ENCODE assay signal across 1 cellular context in the genomic region with DNA sequence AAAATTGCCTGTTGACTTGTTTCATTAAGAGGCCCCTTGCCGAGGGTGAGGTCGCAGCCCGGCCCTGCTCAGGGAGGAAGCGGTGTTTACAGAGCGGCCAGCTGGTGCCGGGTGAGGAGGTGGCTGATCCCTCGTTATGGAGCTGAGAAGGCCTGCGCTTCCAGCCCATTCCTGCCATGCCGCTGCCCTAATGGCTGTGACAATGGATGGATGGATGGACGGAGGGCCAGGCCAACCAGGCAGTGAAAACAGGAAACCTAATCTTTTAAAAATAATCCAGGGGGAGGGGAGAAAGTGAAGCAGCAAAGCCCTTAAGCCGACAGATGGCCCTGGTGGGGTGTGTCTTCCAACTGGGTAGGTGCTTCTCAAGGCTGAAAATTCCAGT.
TF ChIP-seq lines count a peak whose summit lies in the region.

No MANE protein-coding gene starts in this region.

TF ChIP-seq in HEK293, 187 proteins besides CTCF, POLR2A, EP300 and RAD21 (continued from another document and continues in another):
- TF ChIP-seq ZNF274 (IDR thresholded peaks at IDR 0.05; ENCODE audit: low read length), result no peak
- no peak for TF ChIP-seq ZNF274 (tag by site-specific recombination; IDR thresholded peaks at IDR 0.05; ENCODE audit: borderline replicate concordance)
- no peak for TF ChIP-seq KLF9 (tag by site-specific recombination; IDR thresholded peaks at IDR 0.05; ENCODE audit: low read depth)
- TF ChIP-seq ZFHX2 (tag by site-specific recombination; conservative IDR thresholded peaks at IDR 0.05), result no peak
- TF ChIP-seq, protein P1, sequence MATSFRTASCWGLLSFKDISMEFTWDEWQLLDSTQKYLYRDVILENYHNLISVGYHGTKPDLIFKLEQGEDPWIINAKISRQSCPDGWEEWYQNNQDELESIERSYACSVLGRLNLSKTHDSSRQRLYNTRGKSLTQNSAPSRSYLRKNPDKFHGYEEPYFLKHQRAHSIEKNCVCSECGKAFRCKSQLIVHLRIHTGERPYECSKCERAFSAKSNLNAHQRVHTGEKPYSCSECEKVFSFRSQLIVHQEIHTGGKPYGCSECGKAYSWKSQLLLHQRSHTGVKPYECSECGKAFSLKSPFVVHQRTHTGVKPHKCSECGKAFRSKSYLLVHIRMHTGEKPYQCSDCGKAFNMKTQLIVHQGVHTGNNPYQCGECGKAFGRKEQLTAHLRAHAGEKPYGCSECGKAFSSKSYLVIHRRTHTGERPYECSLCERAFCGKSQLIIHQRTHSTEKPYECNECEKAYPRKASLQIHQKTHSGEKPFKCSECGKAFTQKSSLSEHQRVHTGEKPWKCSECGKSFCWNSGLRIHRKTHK (tag by site-specific recombination; IDR thresholded peaks at IDR 0.05), result no peak
- TF ChIP-seq ZNF19 (tag by site-specific recombination; IDR thresholded peaks at IDR 0.05; ENCODE audit: low read depth), result no peak
- peak; percentile 97 for TF ChIP-seq ZNF600 (tag by site-specific recombination; IDR thresholded peaks at IDR 0.05)
- no peak for TF ChIP-seq ZNF837 (tag by site-specific recombination; IDR thresholded peaks at IDR 0.05)
- no peak for TF ChIP-seq BCL11A (tag by site-specific recombination; IDR thresholded peaks at IDR 0.05; ENCODE audit: low read depth)
- TF ChIP-seq ZNF354C (tag by site-specific recombination; IDR thresholded peaks at IDR 0.05; ENCODE audit: borderline replicate concordance, low read depth), result no peak
- TF ChIP-seq ZNF37A (tag by site-specific recombination; IDR thresholded peaks at IDR 0.05), result no peak
- TF ChIP-seq ZSCAN30 (tag by site-specific recombination; IDR thresholded peaks at IDR 0.05), result no peak
- TF ChIP-seq, protein P2, sequence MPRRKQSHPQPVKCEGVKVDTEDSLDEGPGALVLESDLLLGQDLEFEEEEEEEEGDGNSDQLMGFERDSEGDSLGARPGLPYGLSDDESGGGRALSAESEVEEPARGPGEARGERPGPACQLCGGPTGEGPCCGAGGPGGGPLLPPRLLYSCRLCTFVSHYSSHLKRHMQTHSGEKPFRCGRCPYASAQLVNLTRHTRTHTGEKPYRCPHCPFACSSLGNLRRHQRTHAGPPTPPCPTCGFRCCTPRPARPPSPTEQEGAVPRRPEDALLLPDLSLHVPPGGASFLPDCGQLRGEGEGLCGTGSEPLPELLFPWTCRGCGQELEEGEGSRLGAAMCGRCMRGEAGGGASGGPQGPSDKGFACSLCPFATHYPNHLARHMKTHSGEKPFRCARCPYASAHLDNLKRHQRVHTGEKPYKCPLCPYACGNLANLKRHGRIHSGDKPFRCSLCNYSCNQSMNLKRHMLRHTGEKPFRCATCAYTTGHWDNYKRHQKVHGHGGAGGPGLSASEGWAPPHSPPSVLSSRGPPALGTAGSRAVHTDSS (tag by site-specific recombination; IDR thresholded peaks at IDR 0.05), result no peak
- peak; percentile 40; the same call in 1 of the 2 replicates for TF ChIP-seq SP2 (tag by site-specific recombination; IDR thresholded peaks at IDR 0.05)
- TF ChIP-seq ZBTB8A (tag by site-specific recombination; IDR thresholded peaks at IDR 0.05), result peak; percentile 39; the same call in 1 of the 2 replicates
- TF ChIP-seq, protein P3, sequence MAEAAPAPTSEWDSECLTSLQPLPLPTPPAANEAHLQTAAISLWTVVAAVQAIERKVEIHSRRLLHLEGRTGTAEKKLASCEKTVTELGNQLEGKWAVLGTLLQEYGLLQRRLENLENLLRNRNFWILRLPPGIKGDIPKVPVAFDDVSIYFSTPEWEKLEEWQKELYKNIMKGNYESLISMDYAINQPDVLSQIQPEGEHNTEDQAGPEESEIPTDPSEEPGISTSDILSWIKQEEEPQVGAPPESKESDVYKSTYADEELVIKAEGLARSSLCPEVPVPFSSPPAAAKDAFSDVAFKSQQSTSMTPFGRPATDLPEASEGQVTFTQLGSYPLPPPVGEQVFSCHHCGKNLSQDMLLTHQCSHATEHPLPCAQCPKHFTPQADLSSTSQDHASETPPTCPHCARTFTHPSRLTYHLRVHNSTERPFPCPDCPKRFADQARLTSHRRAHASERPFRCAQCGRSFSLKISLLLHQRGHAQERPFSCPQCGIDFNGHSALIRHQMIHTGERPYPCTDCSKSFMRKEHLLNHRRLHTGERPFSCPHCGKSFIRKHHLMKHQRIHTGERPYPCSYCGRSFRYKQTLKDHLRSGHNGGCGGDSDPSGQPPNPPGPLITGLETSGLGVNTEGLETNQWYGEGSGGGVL (tag by site-specific recombination; IDR thresholded peaks at IDR 0.05), result no peak
- TF ChIP-seq OVOL3 (tag by site-specific recombination; IDR thresholded peaks at IDR 0.05), result no peak
- TF ChIP-seq ZBTB7A (tag by site-specific recombination; IDR thresholded peaks at IDR 0.05; ENCODE audit: low read depth), result no peak
- no peak for TF ChIP-seq ZSCAN16 (tag by site-specific recombination; IDR thresholded peaks at IDR 0.05)
- peak; percentile 93 for TF ChIP-seq GLIS1 (tag by site-specific recombination; IDR thresholded peaks at IDR 0.05)
- peak; percentile 50 for TF ChIP-seq OSR2 (tag by site-specific recombination; IDR thresholded peaks at IDR 0.05)
- TF ChIP-seq, protein P4, sequence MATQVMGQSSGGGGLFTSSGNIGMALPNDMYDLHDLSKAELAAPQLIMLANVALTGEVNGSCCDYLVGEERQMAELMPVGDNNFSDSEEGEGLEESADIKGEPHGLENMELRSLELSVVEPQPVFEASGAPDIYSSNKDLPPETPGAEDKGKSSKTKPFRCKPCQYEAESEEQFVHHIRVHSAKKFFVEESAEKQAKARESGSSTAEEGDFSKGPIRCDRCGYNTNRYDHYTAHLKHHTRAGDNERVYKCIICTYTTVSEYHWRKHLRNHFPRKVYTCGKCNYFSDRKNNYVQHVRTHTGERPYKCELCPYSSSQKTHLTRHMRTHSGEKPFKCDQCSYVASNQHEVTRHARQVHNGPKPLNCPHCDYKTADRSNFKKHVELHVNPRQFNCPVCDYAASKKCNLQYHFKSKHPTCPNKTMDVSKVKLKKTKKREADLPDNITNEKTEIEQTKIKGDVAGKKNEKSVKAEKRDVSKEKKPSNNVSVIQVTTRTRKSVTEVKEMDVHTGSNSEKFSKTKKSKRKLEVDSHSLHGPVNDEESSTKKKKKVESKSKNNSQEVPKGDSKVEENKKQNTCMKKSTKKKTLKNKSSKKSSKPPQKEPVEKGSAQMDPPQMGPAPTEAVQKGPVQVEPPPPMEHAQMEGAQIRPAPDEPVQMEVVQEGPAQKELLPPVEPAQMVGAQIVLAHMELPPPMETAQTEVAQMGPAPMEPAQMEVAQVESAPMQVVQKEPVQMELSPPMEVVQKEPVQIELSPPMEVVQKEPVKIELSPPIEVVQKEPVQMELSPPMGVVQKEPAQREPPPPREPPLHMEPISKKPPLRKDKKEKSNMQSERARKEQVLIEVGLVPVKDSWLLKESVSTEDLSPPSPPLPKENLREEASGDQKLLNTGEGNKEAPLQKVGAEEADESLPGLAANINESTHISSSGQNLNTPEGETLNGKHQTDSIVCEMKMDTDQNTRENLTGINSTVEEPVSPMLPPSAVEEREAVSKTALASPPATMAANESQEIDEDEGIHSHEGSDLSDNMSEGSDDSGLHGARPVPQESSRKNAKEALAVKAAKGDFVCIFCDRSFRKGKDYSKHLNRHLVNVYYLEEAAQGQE (tag by site-specific recombination; IDR thresholded peaks at IDR 0.05), result no peak
- no peak for TF ChIP-seq ZNF660 (tag by site-specific recombination; IDR thresholded peaks at IDR 0.05)
- TF ChIP-seq SCRT2 (tag by site-specific recombination; IDR thresholded peaks at IDR 0.05), result no peak; the same call in 1 of the 2 replicates
- no peak for TF ChIP-seq ZNF404 (tag by site-specific recombination; IDR thresholded peaks at IDR 0.05)
- TF ChIP-seq, protein P5, sequence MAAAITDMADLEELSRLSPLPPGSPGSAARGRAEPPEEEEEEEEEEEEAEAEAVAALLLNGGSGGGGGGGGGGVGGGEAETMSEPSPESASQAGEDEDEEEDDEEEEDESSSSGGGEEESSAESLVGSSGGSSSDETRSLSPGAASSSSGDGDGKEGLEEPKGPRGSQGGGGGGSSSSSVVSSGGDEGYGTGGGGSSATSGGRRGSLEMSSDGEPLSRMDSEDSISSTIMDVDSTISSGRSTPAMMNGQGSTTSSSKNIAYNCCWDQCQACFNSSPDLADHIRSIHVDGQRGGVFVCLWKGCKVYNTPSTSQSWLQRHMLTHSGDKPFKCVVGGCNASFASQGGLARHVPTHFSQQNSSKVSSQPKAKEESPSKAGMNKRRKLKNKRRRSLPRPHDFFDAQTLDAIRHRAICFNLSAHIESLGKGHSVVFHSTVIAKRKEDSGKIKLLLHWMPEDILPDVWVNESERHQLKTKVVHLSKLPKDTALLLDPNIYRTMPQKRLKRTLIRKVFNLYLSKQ (tag by site-specific recombination; IDR thresholded peaks at IDR 0.05; ENCODE audit: borderline replicate concordance), result no peak
- TF ChIP-seq GLIS2 (tag by site-specific recombination; IDR thresholded peaks at IDR 0.05), result no peak
- TF ChIP-seq, protein P6, sequence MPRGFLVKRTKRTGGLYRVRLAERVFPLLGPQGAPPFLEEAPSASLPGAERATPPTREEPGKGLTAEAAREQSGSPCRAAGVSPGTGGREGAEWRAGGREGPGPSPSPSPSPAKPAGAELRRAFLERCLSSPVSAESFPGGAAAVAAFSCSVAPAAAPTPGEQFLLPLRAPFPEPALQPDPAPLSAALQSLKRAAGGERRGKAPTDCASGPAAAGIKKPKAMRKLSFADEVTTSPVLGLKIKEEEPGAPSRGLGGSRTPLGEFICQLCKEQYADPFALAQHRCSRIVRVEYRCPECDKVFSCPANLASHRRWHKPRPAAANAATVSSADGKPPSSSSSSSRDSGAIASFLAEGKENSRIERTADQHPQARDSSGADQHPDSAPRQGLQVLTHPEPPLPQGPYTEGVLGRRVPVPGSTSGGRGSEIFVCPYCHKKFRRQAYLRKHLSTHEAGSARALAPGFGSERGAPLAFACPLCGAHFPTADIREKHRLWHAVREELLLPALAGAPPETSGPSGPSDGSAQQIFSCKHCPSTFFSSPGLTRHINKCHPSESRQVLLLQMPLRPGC (tag by site-specific recombination; IDR thresholded peaks at IDR 0.05), result no peak
- no peak for TF ChIP-seq ZNF311 (tag by site-specific recombination; IDR thresholded peaks at IDR 0.05; ENCODE audit: borderline replicate concordance)
- peak; percentile 53 for TF ChIP-seq ZBTB48 (tag by site-specific recombination; IDR thresholded peaks at IDR 0.05)
- no peak for TF ChIP-seq ZFP3 (tag by site-specific recombination; IDR thresholded peaks at IDR 0.05; ENCODE audit: low read depth)
- TF ChIP-seq, protein P7, sequence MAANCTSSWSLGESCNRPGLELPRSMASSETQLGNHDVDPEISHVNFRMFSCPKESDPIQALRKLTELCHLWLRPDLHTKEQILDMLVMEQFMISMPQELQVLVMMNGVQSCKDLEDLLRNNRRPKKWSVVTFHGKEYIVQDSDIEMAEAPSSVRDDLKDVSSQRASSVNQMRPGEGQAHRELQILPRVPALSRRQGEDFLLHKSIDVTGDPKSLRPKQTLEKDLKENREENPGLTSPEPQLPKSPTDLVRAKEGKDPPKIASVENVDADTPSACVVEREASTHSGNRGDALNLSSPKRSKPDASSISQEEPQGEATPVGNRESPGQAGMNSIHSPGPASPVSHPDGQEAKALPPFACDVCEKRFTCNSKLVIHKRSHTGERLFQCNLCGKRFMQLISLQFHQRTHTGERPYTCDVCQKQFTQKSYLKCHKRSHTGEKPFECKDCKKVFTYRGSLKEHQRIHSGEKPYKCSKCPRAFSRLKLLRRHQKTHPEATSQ (tag by site-specific recombination; IDR thresholded peaks at IDR 0.05), result no peak
- TF ChIP-seq, protein P8, sequence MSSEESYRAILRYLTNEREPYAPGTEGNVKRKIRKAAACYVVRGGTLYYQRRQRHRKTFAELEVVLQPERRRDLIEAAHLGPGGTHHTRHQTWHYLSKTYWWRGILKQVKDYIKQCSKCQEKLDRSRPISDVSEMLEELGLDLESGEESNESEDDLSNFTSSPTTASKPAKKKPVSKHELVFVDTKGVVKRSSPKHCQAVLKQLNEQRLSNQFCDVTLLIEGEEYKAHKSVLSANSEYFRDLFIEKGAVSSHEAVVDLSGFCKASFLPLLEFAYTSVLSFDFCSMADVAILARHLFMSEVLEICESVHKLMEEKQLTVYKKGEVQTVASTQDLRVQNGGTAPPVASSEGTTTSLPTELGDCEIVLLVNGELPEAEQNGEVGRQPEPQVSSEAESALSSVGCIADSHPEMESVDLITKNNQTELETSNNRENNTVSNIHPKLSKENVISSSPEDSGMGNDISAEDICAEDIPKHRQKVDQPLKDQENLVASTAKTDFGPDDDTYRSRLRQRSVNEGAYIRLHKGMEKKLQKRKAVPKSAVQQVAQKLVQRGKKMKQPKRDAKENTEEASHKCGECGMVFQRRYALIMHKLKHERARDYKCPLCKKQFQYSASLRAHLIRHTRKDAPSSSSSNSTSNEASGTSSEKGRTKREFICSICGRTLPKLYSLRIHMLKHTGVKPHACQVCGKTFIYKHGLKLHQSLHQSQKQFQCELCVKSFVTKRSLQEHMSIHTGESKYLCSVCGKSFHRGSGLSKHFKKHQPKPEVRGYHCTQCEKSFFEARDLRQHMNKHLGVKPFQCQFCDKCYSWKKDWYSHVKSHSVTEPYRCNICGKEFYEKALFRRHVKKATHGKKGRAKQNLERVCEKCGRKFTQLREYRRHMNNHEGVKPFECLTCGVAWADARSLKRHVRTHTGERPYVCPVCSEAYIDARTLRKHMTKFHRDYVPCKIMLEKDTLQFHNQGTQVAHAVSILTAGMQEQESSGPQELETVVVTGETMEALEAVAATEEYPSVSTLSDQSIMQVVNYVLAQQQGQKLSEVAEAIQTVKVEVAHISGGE (tag by site-specific recombination; conservative IDR thresholded peaks at IDR 0.05; ENCODE audit: low read depth), result no peak
- TF ChIP-seq ZNF335 (tag by site-specific recombination; conservative IDR thresholded peaks at IDR 0.05), result peak; percentile 84
- TF ChIP-seq SETDB1 (IDR thresholded peaks at IDR 0.05; ENCODE audit: insufficient read length, low read length), result no peak
- TF ChIP-seq ZNF555 (tag by site-specific recombination; conservative IDR thresholded peaks at IDR 0.05), result no peak
- TF ChIP-seq ZNF423 (tag by site-specific recombination; IDR thresholded peaks at IDR 0.05), result no peak
- no peak for TF ChIP-seq ZNF664 (tag by site-specific recombination; IDR thresholded peaks at IDR 0.05)
- TF ChIP-seq ZNF157 (tag by site-specific recombination; IDR thresholded peaks at IDR 0.05), result no peak
- TF ChIP-seq, protein P9, sequence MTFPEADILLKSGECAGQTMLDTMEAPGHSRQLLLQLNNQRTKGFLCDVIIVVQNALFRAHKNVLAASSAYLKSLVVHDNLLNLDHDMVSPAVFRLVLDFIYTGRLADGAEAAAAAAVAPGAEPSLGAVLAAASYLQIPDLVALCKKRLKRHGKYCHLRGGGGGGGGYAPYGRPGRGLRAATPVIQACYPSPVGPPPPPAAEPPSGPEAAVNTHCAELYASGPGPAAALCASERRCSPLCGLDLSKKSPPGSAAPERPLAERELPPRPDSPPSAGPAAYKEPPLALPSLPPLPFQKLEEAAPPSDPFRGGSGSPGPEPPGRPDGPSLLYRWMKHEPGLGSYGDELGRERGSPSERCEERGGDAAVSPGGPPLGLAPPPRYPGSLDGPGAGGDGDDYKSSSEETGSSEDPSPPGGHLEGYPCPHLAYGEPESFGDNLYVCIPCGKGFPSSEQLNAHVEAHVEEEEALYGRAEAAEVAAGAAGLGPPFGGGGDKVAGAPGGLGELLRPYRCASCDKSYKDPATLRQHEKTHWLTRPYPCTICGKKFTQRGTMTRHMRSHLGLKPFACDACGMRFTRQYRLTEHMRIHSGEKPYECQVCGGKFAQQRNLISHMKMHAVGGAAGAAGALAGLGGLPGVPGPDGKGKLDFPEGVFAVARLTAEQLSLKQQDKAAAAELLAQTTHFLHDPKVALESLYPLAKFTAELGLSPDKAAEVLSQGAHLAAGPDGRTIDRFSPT (tag by site-specific recombination; IDR thresholded peaks at IDR 0.05), result no peak
- TF ChIP-seq HOXC10 (CRISPR knock-in tag; IDR thresholded peaks at IDR 0.05), result no peak
- no peak for TF ChIP-seq KLF7 (tag by site-specific recombination; IDR thresholded peaks at IDR 0.05; ENCODE audit: borderline replicate concordance)
- TF ChIP-seq HOXA7 (CRISPR knock-in tag; IDR thresholded peaks at IDR 0.05; ENCODE audit: borderline replicate concordance), result no peak
- TF ChIP-seq TCF7L2 (IDR thresholded peaks at IDR 0.05; ENCODE audit: borderline replicate concordance, low read depth, low read length), result no peak
